1 cellular context compared by ENCODE assay signal in the genomic region with DNA sequence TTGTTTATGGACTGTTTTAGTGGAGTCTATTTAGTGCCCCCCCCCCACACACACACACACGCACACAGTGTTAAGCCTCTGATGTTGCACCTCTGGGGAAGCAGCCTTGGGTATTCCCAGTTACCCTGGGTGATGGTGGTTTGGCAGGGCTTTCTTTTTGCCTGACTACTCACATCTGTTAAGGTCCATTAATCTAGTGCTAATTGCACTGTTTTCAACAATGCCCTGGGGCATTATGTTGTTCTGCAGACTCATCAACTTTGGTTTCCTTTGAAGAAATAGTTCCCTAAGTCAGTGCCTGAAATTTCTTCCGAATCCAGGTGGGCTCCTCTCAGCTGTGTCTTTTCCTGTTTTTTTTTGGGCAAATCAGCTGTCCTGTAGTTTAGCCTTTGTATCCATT.
TF ChIP-seq lines count a peak whose summit lies in the region.

No MANE protein-coding gene starts in this region.

TF ChIP-seq in K562, 482 proteins besides CTCF, POLR2A, EP300 and RAD21 (continued from another document):
- TF ChIP-seq, protein P1, sequence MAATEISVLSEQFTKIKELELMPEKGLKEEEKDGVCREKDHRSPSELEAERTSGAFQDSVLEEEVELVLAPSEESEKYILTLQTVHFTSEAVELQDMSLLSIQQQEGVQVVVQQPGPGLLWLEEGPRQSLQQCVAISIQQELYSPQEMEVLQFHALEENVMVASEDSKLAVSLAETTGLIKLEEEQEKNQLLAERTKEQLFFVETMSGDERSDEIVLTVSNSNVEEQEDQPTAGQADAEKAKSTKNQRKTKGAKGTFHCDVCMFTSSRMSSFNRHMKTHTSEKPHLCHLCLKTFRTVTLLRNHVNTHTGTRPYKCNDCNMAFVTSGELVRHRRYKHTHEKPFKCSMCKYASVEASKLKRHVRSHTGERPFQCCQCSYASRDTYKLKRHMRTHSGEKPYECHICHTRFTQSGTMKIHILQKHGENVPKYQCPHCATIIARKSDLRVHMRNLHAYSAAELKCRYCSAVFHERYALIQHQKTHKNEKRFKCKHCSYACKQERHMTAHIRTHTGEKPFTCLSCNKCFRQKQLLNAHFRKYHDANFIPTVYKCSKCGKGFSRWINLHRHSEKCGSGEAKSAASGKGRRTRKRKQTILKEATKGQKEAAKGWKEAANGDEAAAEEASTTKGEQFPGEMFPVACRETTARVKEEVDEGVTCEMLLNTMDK (IDR thresholded peaks at IDR 0.05; ENCODE audit: borderline replicate concordance, insufficient read depth, low read depth, low read length, poor library complexity, severe bottlenecking): no peak
- TF ChIP-seq RBBP5 (IDR thresholded peaks at IDR 0.05; ENCODE audit: borderline replicate concordance, insufficient read depth, low read length, poor library complexity, severe bottlenecking): no peak
- peak; percentile 55; the same call in 1 of the 2 replicates for TF ChIP-seq ZNF316 (IDR thresholded peaks at IDR 0.05)
- TF ChIP-seq HNRNPL (IDR thresholded peaks at IDR 0.05; ENCODE audit: low read depth, low read length): no peak
- TF ChIP-seq, protein P2, sequence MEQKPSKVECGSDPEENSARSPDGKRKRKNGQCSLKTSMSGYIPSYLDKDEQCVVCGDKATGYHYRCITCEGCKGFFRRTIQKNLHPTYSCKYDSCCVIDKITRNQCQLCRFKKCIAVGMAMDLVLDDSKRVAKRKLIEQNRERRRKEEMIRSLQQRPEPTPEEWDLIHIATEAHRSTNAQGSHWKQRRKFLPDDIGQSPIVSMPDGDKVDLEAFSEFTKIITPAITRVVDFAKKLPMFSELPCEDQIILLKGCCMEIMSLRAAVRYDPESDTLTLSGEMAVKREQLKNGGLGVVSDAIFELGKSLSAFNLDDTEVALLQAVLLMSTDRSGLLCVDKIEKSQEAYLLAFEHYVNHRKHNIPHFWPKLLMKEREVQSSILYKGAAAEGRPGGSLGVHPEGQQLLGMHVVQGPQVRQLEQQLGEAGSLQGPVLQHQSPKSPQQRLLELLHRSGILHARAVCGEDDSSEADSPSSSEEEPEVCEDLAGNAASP (IDR thresholded peaks at IDR 0.05): no peak
- TF ChIP-seq ASH1L (IDR thresholded peaks at IDR 0.05; ENCODE audit: borderline replicate concordance, low read depth, partially characterized antibody): no peak
- no peak for TF ChIP-seq SAP30 (IDR thresholded peaks at IDR 0.05; ENCODE audit: borderline replicate concordance, insufficient read depth, low read depth, low read length, poor library complexity, severe bottlenecking)
